In the genomic region with DNA sequence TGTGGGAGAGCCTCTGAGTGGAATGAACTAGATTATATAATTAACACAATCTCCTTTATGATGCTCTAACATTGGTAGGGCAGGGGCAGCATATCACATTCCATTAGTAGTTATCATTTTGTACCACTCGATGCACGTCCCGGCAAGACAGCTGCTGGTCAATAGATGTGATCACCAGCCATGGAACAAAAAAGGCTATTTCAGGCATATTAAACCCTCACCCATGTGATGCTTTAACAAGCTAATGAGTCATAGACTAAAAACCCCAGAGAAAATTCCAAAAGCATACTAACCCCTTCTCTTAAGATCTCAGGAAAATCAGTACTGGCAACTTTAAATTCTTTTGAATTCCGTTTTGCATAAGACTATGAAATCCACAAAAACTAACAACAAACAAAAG, we compare ENCODE assay signal across 7 cellular contexts. TPM values are rescaled to one million over a fixed set of nuclear protein-coding genes. Genes with fewer than 3 reads are reported as not detected.
A peak's percentile ranks its signal among the peaks of the same experiment; 100 is the strongest.
DNase-seq lines count a peak whose midpoint lies in the region; FAIRE-seq and TF ChIP-seq lines count a peak whose summit lies in the region.
"Not testable (repeated sequence)": the region's sequence is repeated elsewhere in the genome, so short reads cannot be mapped to it uniquely, and the experiment has no call there.

No MANE protein-coding gene starts in this region.

- peaks cover 11% of the 10 kb centered on the region for H3K4me1 Mint-ChIP-seq in astrocyte (ENCODE audit: low read depth, unreplicated experiment)

- not testable (repeated sequence) for H3K36me3 Mint-ChIP-seq in astrocyte (ENCODE audit: low read depth, unreplicated experiment)

- peak overlapping the region; percentile 62 for H3K27ac Mint-ChIP-seq in astrocyte (ENCODE audit: unreplicated experiment)

- H3K9me3 Mint-ChIP-seq in astrocyte (ENCODE audit: unreplicated experiment), result not testable (repeated sequence)

- H3K9ac ChIP-seq in astrocyte (ENCODE audit: low read length); keratinocyte (ENCODE audit: control insufficient read depth, extremely low read depth, insufficient read depth, low read length): not testable (repeated sequence)

- H3K27me3 ChIP-seq in MG63; astrocyte (ENCODE audit: insufficient read depth, low read length); keratinocyte (ENCODE audit: control insufficient read depth, extremely low read depth, insufficient read depth, low read length); osteoblast (ENCODE audit: insufficient read depth, low read length): not testable (repeated sequence)

- dilution Hi-C loops in keratinocyte (cut with MboI; ENCODE audit: extremely low pct_ligation_motif_present, low sequenced_read_pairs), result not testable (repeated sequence)

- peak; percentile 7 for DNase-seq in COLO829 (ENCODE audit: low spot score)
- peak; percentile 31 for DNase-seq in HCEC 1CT
- DNase-seq in MG63, result peak; percentile 3
- DNase-seq in astrocyte (ENCODE audit: low read depth), result peak; percentile 20
- peak; percentile 1 for DNase-seq in fibroblast of the aortic adventitia (ENCODE audit: low read depth)
- not testable (repeated sequence) for DNase-seq in keratinocyte (ENCODE audit: low read depth, low spot score)
- DNase-seq in osteoblast (ENCODE audit: insufficient read length, low spot score, missing footprints), result peak; percentile 77

- H2AFZ ChIP-seq in astrocyte (ENCODE audit: low read depth, low read length) (peak overlapping the region; percentile 60), keratinocyte (ENCODE audit: control insufficient read depth, low read length) (peak overlapping the region; percentile 26), osteoblast (ENCODE audit: low read length) (peak overlapping the region; percentile 59)

- not testable (repeated sequence) for H3K27me3 Mint-ChIP-seq in astrocyte (ENCODE audit: low read depth, unreplicated experiment)

- H3K27ac ChIP-seq in astrocyte (ENCODE audit: low read depth, low read length); keratinocyte (ENCODE audit: control insufficient read depth, insufficient read depth, low read length); osteoblast (ENCODE audit: low read depth, low read length): not testable (repeated sequence)

- peak overlapping the region; percentile 11 for H3K4me2 ChIP-seq in astrocyte (ENCODE audit: low read length)
- not testable (repeated sequence) for H3K4me2 ChIP-seq in keratinocyte (ENCODE audit: control insufficient read depth, extremely low read depth, insufficient read depth, low read depth, low read length); osteoblast (ENCODE audit: insufficient read depth, low read length)

- TF ChIP-seq CTCF in astrocyte (IDR thresholded peaks at IDR 0.05; ENCODE audit: insufficient read depth, low read depth, low read length); fibroblast of the aortic adventitia (IDR thresholded peaks at IDR 0.05; ENCODE audit: insufficient read depth, low read length); keratinocyte (optimal IDR thresholded peaks at IDR 0.05 in 1 of 3, IDR thresholded peaks at IDR 0.05 in 1 of 3, conservative IDR thresholded peaks at IDR 0.05 in 1 of 3; ENCODE audit: extremely low read depth in 1 of 3, insufficient read depth in 2 of 3, low read length in 3 of 3); osteoblast (IDR thresholded peaks at IDR 0.05; ENCODE audit: extremely low read depth, low read depth, low read length): not testable (repeated sequence)

- H3K4me1 ChIP-seq in astrocyte (ENCODE audit: insufficient read depth, low read length), result not testable (repeated sequence)
- H3K4me1 ChIP-seq in keratinocyte (ENCODE audit: control insufficient read depth, extremely low read depth, insufficient read depth, low read length) (peaks cover 10% of the 10 kb centered on the region), osteoblast (ENCODE audit: insufficient read depth, low read length) (peaks cover 12% of the 10 kb centered on the region)

- H3K36me3 ChIP-seq in MG63; astrocyte (ENCODE audit: insufficient read depth, low read length); keratinocyte (ENCODE audit: control insufficient read depth in 2 of 2, extremely low read depth in 1 of 2, insufficient read depth in 2 of 2, low read length in 2 of 2); osteoblast (ENCODE audit: insufficient read depth, low read length): not testable (repeated sequence)

- H3K9me3 ChIP-seq in MG63; astrocyte (ENCODE audit: insufficient read depth, low read depth, low read length); keratinocyte (ENCODE audit: control insufficient read depth, low read depth, low read length); osteoblast (ENCODE audit: low read depth, low read length): not testable (repeated sequence)

- peaks cover 27% of the 10 kb centered on the region for H3K79me2 ChIP-seq in astrocyte (ENCODE audit: insufficient read depth, low read length)
- peaks cover 19% of the 10 kb centered on the region for H3K79me2 ChIP-seq in keratinocyte (ENCODE audit: control insufficient read depth, insufficient read depth, low read length)
- H3K79me2 ChIP-seq in osteoblast (ENCODE audit: insufficient read depth, low read length), result peaks cover 20% of the 10 kb centered on the region

- H4K20me1 ChIP-seq in astrocyte (ENCODE audit: insufficient read depth, low read length); keratinocyte (ENCODE audit: control insufficient read depth, extremely low read depth, insufficient read depth, low read length); osteoblast (ENCODE audit: insufficient read depth, low read length): not testable (repeated sequence)

- H3K4me3 Mint-ChIP-seq in astrocyte (ENCODE audit: unreplicated experiment), result not testable (repeated sequence)

- H3K9me1 ChIP-seq in keratinocyte (ENCODE audit: control insufficient read depth, extremely low read depth, insufficient read depth, low read length), result not testable (repeated sequence)

- FAIRE-seq in astrocyte (lab: Jason Lieb, UNC), result not testable (repeated sequence)
- FAIRE-seq in keratinocyte (lab: Jason Lieb, UNC), result peak; percentile 44

- H3K4me3 ChIP-seq in MG63; astrocyte (ENCODE audit: insufficient read depth, low read depth, low read length); fibroblast of the aortic adventitia (ENCODE audit: low read depth, low read length); keratinocyte (ENCODE audit: control insufficient read depth in 2 of 3, extremely low read depth in 1 of 3, insufficient read depth in 2 of 3, low read depth in 1 of 3, low read length in 3 of 3); osteoblast (ENCODE audit: insufficient read depth, low read length): not testable (repeated sequence)

RNA-seq across cellular contexts. Expression of a gene that starts 3.0 kb away (rescaled TPM):
- total RNA-seq in MG63 (2014; rRNA removed; shearing (Covaris generic); ENCODE audit: low replicate concordance), result 15.0 and 18.1 TPM in 2 replicates
- 7.1 and 9.6 TPM in 2 replicates for total RNA-seq in astrocyte
- total RNA-seq in fibroblast of the aortic adventitia (ENCODE audit: low replicate concordance), result 9.2 and 11.0 TPM in 2 replicates
- polyA plus RNA-seq in keratinocyte, result 27.0 to 36.6 TPM (median 31.0 TPM) in 3 replicates
- 4.1 TPM for polyA plus RNA-seq in keratinocyte (2011; ENCODE audit: low read depth)
- 20.7 and 36.3 TPM in 2 replicates for polyA plus RNA-seq in keratinocyte (2011; cell fraction: cytosol; rRNA removed)
- polyA plus RNA-seq in keratinocyte (2011; cell fraction: nucleus; rRNA removed), result 27.2 and 30.9 TPM in 2 replicates
- 5.8 and 12.3 TPM in 2 replicates for polyA plus RNA-seq in keratinocyte (2012; ENCODE audit: low replicate concordance)
- polyA minus RNA-seq in keratinocyte, result 16.9 to 28.5 TPM (median 24.6 TPM) in 3 replicates
- 11.7 TPM for polyA minus RNA-seq in keratinocyte (2011; cell fraction: cytosol; rRNA and poly(A)+ RNA removed)
- polyA minus RNA-seq in keratinocyte (2011; cell fraction: nucleus; rRNA and poly(A)+ RNA removed), result 9.2 and 15.9 TPM in 2 replicates
- 1.8 and 2.7 TPM in 2 replicates for total RNA-seq in osteoblast
